14 cellular contexts compared by ENCODE assay signal in genomic region chr7:150515248-150515647, GRCh38. TPM values are rescaled to one million over a fixed set of nuclear protein-coding genes. Genes with fewer than 3 reads are reported as not detected.
DNase-seq lines count a peak whose midpoint lies in the region; ATAC-seq and TF ChIP-seq lines count a peak whose summit lies in the region.
"Had no signal": no experiment of that assay in that cellular context is flagged by ENCODE, and none has a peak within 500 bp of the region (broad histone marks: within the 10 kb centered on the region; RNA-seq: fewer than 3 reads in every experiment).

No MANE protein-coding gene starts in this region.

- no peaks in the 10 kb centered on the region for H3K9me3 ChIP-seq in DND-41 (ENCODE audit: insufficient read depth, low read length, severe bottlenecking)
- no peaks in the 10 kb centered on the region for H3K9me3 ChIP-seq in adrenal gland (replicated peaks in 1 of 3)
- H3K9me3 ChIP-seq in ovary: no peaks in the 10 kb centered on the region
- no peaks in the 10 kb centered on the region for H3K9me3 ChIP-seq in body of pancreas

- TF ChIP-seq CTCF in DND-41 (IDR thresholded peaks at IDR 0.05; ENCODE audit: borderline replicate concordance, extremely low read depth, low read length, poor library complexity, severe bottlenecking): no peak
- TF ChIP-seq CTCF in adrenal gland (IDR thresholded peaks at IDR 0.05): no peak
- no peak for TF ChIP-seq CTCF in ovary (IDR thresholded peaks at IDR 0.05)
- no peak for TF ChIP-seq CTCF in body of pancreas (IDR thresholded peaks at IDR 0.05)

- H3K4me2 ChIP-seq in DND-41 (ENCODE audit: insufficient read depth, low read length): peak overlapping the region; percentile 71
- H3K4me2 ChIP-seq: KMS-11, PC-9 had no signal

- TF ChIP-seq POLR2A in adrenal gland (IDR thresholded peaks at IDR 0.05): no peak
- no peak for TF ChIP-seq POLR2A in ovary (IDR thresholded peaks at IDR 0.05)
- no peak for TF ChIP-seq POLR2A in body of pancreas (IDR thresholded peaks at IDR 0.05)

- H3K27me3 ChIP-seq in DND-41 (ENCODE audit: insufficient read depth, low read length, poor library complexity): no peaks in the 10 kb centered on the region
- H3K27me3 ChIP-seq in adrenal gland: no peaks in the 10 kb centered on the region
- H3K27me3 ChIP-seq in ovary: no peaks in the 10 kb centered on the region
- no peaks in the 10 kb centered on the region for H3K27me3 ChIP-seq in body of pancreas

- intact Hi-C loops in adrenal gland (cut with DNase I): no loop called here
- intact Hi-C loops in ovary (cut with DNase I): no loop called here
- intact Hi-C loops in body of pancreas (cut with DNase I): no loop called here

- peaks cover 12% of the 10 kb centered on the region for H3K36me3 ChIP-seq in DND-41 (ENCODE audit: insufficient read depth, low read length)
- no peaks in the 10 kb centered on the region for H3K36me3 ChIP-seq in adrenal gland (replicated peaks in 1 of 2)
- no peaks in the 10 kb centered on the region for H3K36me3 ChIP-seq in ovary
- H3K36me3 ChIP-seq in body of pancreas (replicated peaks in 1 of 2; ENCODE audit: insufficient read depth in 1 of 2, low read depth in 2 of 2): no peaks in the 10 kb centered on the region

- peaks cover 6% of the 10 kb centered on the region; the same call in 1 of the 2 replicates for H4K20me1 ChIP-seq in DND-41 (ENCODE audit: insufficient read depth, low read length)

- H3K4me1 ChIP-seq in DND-41 (ENCODE audit: insufficient read depth, low read length) (peaks cover 56% of the 10 kb centered on the region), adrenal gland (replicated peaks in 1 of 2) (no peaks in the 10 kb centered on the region), ovary (ENCODE audit: insufficient read depth) (no peaks in the 10 kb centered on the region), body of pancreas (no peaks in the 10 kb centered on the region)

- ATAC-seq in DND-41 (ENCODE audit: insufficient read depth, low read depth) (peak; percentile 48), GM21447 (IDR thresholded peaks at IDR 0.05; ENCODE audit: unreplicated experiment) (peak; percentile 17), body of pancreas (no peak)

- no peak for TF ChIP-seq EP300 in ovary (IDR thresholded peaks at IDR 0.05)

- peaks cover 69% of the 10 kb centered on the region for H3K79me2 ChIP-seq in DND-41 (ENCODE audit: insufficient read depth, low read length)

- DNase-seq in DND-41: peak; percentile 43
- DNase-seq in adrenal gland: no peak
- no peak for DNase-seq in ovary
- DNase-seq in body of pancreas: no peak
- DNase-seq in hepatic stellate cell (ENCODE audit: low spot score): no peak
- no peak for DNase-seq in stimulated activated CD4-positive, alpha-beta T cell treated with anti-CD3 and anti-CD28 coated beads, Interleukin-4, amount 100 ng/mL, for 4 hours
- no peak for DNase-seq in D341Med (ENCODE audit: low spot score)
- DNase-seq: DMS 273 treated with DMSO at 0.1 percent for 48 hours, erythroblast, naive B cell, PC-9 had no signal

- 47 to 66% (median 55%) methylated on average over 4 of the region's 4 CpGs for WGBS in adrenal gland, 4 donors
- 79 to 83% (median 79%) methylated on average over 4 of the region's 4 CpGs for WGBS in ovary, 3 donors
- WGBS in body of pancreas, 2 donors: 57 to 75% methylated on average over 4 of the region's 4 CpGs

- H3K4me3 ChIP-seq in DND-41 (ENCODE audit: low read depth in 1 of 2, low read length in 2 of 2) (peak overlapping the region; percentile 51 to 74), adrenal gland (peak overlapping the region in 1 of 4 donors; percentile 55), ovary (peak overlapping the region; percentile 10), body of pancreas (peak overlapping the region in 1 of 2 donors; percentile 4)
- H3K4me3 ChIP-seq: PC-9 had no signal

- H3K9ac ChIP-seq in DND-41 (ENCODE audit: low read depth, low read length): peak overlapping the region; percentile 72
- H3K9ac ChIP-seq: KMS-11 had no signal

- H2AFZ ChIP-seq in DND-41 (ENCODE audit: low read depth, low read length): peak overlapping the region; percentile 76
- H2AFZ ChIP-seq: PC-9 had no signal

- H3K27ac ChIP-seq in DND-41 (ENCODE audit: low read length) (peak overlapping the region; percentile 95), adrenal gland (peak overlapping the region in 4 of 5 donors; percentile 11 to 61 (median 34)), ovary (no peak overlapping the region), body of pancreas (peak overlapping the region in 1 of 4 donors; percentile 24)
- H3K27ac ChIP-seq: KMS-11, PC-9 had no signal

RNA-seq across cellular contexts. Expression of gene GIMAP7, which starts 0.6 kb away (rescaled TPM):
- total RNA-seq in adrenal gland: 10 to 100 TPM in 7 of 8 donors, 1 to 10 TPM in 1; 4.2 to 24.8 (median 18.0) TPM
- 10 to 100 TPM; 17.6 to 39.3 (median 24.7) TPM for polyA plus RNA-seq in adrenal gland
- total RNA-seq in ovary: 1 to 10 TPM; 2.3 to 9.1 (median 6.1) TPM
- polyA plus RNA-seq in ovary: 10 to 100 TPM; 25.1 to 30.3 TPM
- total RNA-seq in body of pancreas: 1 to 10 TPM; 3.6 to 5.7 TPM
- total RNA-seq: H1, PC-9 had no signal
- polyA plus RNA-seq: H1 had no signal

RNA-seq across cellular contexts. Expression of gene GIMAP4, which starts 51.9 kb away (rescaled TPM):
- total RNA-seq in adrenal gland: 10 to 100 TPM; 24.6 to 52.7 (median 39.6) TPM
- 10 to 100 TPM; 19.6 to 35.6 (median 27.9) TPM for polyA plus RNA-seq in adrenal gland
- total RNA-seq in ovary: 10 to 100 TPM in 3 of 7 donors, 1 to 10 TPM in 4; 5.4 to 18.8 (median 9.6) TPM
- polyA plus RNA-seq in ovary: 10 to 100 TPM; 19.7 to 59.3 TPM
- 10 to 100 TPM in 1 of 2 donors, 1 to 10 TPM in 1; 8.2 to 13.0 TPM for total RNA-seq in body of pancreas
- total RNA-seq: PC-9 had no signal

Comparison
In these comparisons a context has a peak if more than half of its experiments do, and no peak if none do; other contexts are left out.
1. H3K27ac ChIP-seq: peak in DND-41 (single experiment) and adrenal gland (4 of 5); none in ovary (0 of 2).